ENCODE assay signal across 31 cellular contexts in genomic region chr9:94627287-94627686, GRCh38. TPM values are rescaled to one million over a fixed set of nuclear protein-coding genes. Genes with fewer than 3 reads are reported as not detected.
"Had no signal": no experiment of that assay in that cellular context is flagged by ENCODE, and none has a peak within 500 bp of the region (broad histone marks: within the 10 kb centered on the region; RNA-seq: fewer than 3 reads in every experiment).

No MANE protein-coding gene starts in this region.

- H3K4me1 ChIP-seq: left ventricle myocardium inferior, sigmoid colon had no signal

- H3K27ac Mint-ChIP-seq: memory B cell; stimulated activated naive B cell treated with anti-CD40 and anti-IgM and Interleukin-4, amounts not matched to agents 10 μg/mL and 1 μg/mL and 100 μg/mL, for 72 hours; stimulated activated naive CD8-positive, alpha-beta T cell treated with anti-CD3 and anti-CD28 coated beads, Interleukin-15, amount 100 ng/mL, for 72 hours had no signal

- H3K27ac ChIP-seq: colonic mucosa, heart right ventricle, left ventricle myocardium inferior, lower lobe of right lung, neutrophil, sigmoid colon, skin epidermis, testis, tibial nerve, upper lobe of right lung, vagina had no signal

- FAIRE-seq: endometrium, frontal cortex, kidney had no signal

- H3K36me3 ChIP-seq: colonic mucosa, heart right ventricle, left ventricle myocardium inferior, lower lobe of right lung, neutrophil, sigmoid colon, tibial nerve, upper lobe of right lung, vagina had no signal

- H3K4me3 ChIP-seq: colonic mucosa, heart right ventricle, left ventricle myocardium inferior, lower lobe of right lung, sigmoid colon, skin epidermis, testis, tibial nerve, upper lobe of right lung, vagina had no signal

- H3K27me3 ChIP-seq: colonic mucosa, neutrophil, sigmoid colon, testis, tibial nerve, upper lobe of right lung, vagina had no signal

- DNase-seq: colonic mucosa; effector CD4-positive, alpha-beta T cell; heart right ventricle; hypothalamus; kidney; left cardiac atrium; left ventricle myocardium inferior; lower lobe of right lung; midbrain; naive B cell; sigmoid colon; stimulated activated CD4-positive, alpha-beta T cell treated with anti-CD3 and anti-CD28 coated beads, Interleukin-2, amount 100 ng/mL, for 24 hours; stimulated activated CD4-positive, alpha-beta T cell treated with anti-CD3 and anti-CD28 coated beads, Interleukin-4, amount 100 ng/mL, for 4 hours; stimulated activated naive B cell treated with anti-CD40 and anti-IgM and Interleukin-4, amounts not matched to agents 10 μg/mL and 1 μg/mL and 100 μg/mL, for 72 hours; stimulated activated naive CD8-positive, alpha-beta T cell treated with anti-CD3 and anti-CD28 coated beads, Interleukin-15, amount 100 ng/mL, for 72 hours; testis; upper lobe of right lung had no signal

- H3K36me3 Mint-ChIP-seq: memory B cell; naive B cell; stimulated activated naive B cell treated with anti-CD40 and anti-IgM and Interleukin-4, amounts not matched to agents 10 μg/mL and 1 μg/mL and 100 μg/mL, for 72 hours had no signal

- H3K4me1 Mint-ChIP-seq: memory B cell; naive B cell; stimulated activated naive B cell treated with anti-CD40 and anti-IgM and Interleukin-4, amounts not matched to agents 10 μg/mL and 1 μg/mL and 100 μg/mL, for 72 hours had no signal

- H3K9me3 Mint-ChIP-seq: memory B cell; naive B cell; nephron; stimulated activated naive B cell treated with anti-CD40 and anti-IgM and Interleukin-4, amounts not matched to agents 10 μg/mL and 1 μg/mL and 100 μg/mL, for 72 hours; stimulated activated naive CD8-positive, alpha-beta T cell treated with anti-CD3 and anti-CD28 coated beads, Interleukin-15, amount 100 ng/mL, for 72 hours had no signal

- H3K27me3 Mint-ChIP-seq: memory B cell had no signal

- H3K9me3 ChIP-seq: colonic mucosa, heart right ventricle, left ventricle myocardium inferior, lower lobe of right lung, neutrophil, sigmoid colon, testis, tibial nerve, upper lobe of right lung, vagina had no signal

- H3K4me3 Mint-ChIP-seq: memory B cell; naive B cell; nephron; stimulated activated naive B cell treated with anti-CD40 and anti-IgM and Interleukin-4, amounts not matched to agents 10 μg/mL and 1 μg/mL and 100 μg/mL, for 72 hours; stimulated activated naive CD8-positive, alpha-beta T cell treated with anti-CD3 and anti-CD28 coated beads, Interleukin-15, amount 100 ng/mL, for 72 hours had no signal

- ATAC-seq: esophagus mucosa; heart right ventricle; left cardiac atrium; lower lobe of right lung; stimulated activated naive B cell treated with anti-CD40 and anti-IgM and Interleukin-4, amounts not matched to agents 10 μg/mL and 1 μg/mL and 100 μg/mL, for 72 hours; stimulated activated naive CD8-positive, alpha-beta T cell treated with anti-CD3 and anti-CD28 coated beads, Interleukin-15, amount 100 ng/mL, for 72 hours; upper lobe of right lung had no signal

RNA-seq across cellular contexts. Expression of gene FBP1, which starts 12.0 kb away (rescaled TPM):
- total RNA-seq: fibroblast of lung, frontal cortex had no signal
- polyA plus RNA-seq: fibroblast of lung had no signal

RNA-seq across cellular contexts. Expression of gene FBP2, which starts 33.7 kb away (rescaled TPM):
- total RNA-seq: colonic mucosa, dermis microvascular lymphatic vessel endothelial cell, esophagus mucosa, fibroblast of lung, frontal cortex, kidney, lower lobe of right lung, osteoblast, pulmonary artery endothelial cell, sigmoid colon, subcutaneous adipose tissue, tibial nerve, upper lobe of right lung, vagina had no signal
- polyA plus RNA-seq: fibroblast of lung had no signal
